1 cellular context compared by ENCODE assay signal in the genomic region with DNA sequence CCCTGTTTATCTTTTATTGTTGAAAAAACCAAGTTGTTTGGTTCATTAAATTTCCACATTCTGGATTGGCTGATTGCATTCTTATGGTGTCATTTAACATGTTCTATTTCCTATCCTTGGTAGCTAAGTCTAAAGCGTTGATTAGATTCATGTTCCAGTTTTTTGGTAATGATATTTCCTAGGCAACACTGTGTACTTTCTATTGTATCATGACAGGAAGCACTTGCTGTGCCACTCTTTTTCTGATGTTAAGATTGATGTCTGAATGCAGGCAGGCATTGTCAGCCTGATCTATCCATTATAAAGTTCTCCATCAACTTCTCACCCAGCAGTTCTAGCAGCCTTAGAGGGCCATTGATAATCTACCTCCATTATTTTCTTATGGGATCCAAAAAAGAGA.
TF ChIP-seq lines count a peak whose summit lies in the region.

No MANE protein-coding gene starts in this region.

TF ChIP-seq in IMR-90, 13 proteins besides CTCF, POLR2A, EP300 and RAD21 (continued from another document):
- no peak for TF ChIP-seq USF2 (IDR thresholded peaks at IDR 0.05; ENCODE audit: low read depth, low read length)
